Comparison of ENCODE assay signal across 21 cellular contexts in genomic region chr2:186534406-186534805, GRCh38. TPM values are rescaled to one million over a fixed set of nuclear protein-coding genes. Genes with fewer than 3 reads are reported as not detected.
DNase-seq lines count a peak whose midpoint lies in the region; ATAC-seq, FAIRE-seq and TF ChIP-seq lines count a peak whose summit lies in the region.
"Had no signal": no experiment of that assay in that cellular context is flagged by ENCODE, and none has a peak within 500 bp of the region (broad histone marks: within the 10 kb centered on the region; RNA-seq: fewer than 3 reads in every experiment).

No MANE protein-coding gene starts in this region.

- TF ChIP-seq RAD21 in HepG2 (CRISPR knock-in tag; IDR thresholded peaks at IDR 0.05) = no peak

- no peaks in the 10 kb centered on the region for H3K36me3 ChIP-seq in HepG2 (replicated peaks in 1 of 2; ENCODE audit: control insufficient read depth in 1 of 2, insufficient read depth in 2 of 2, low read length in 2 of 2)
- no peaks in the 10 kb centered on the region for H3K36me3 ChIP-seq in right lobe of liver
- H3K36me3 ChIP-seq: BE2C, BLaER1 had no signal

- TF ChIP-seq CTCF in HepG2 (CRISPR knock-in tag; IDR thresholded peaks at IDR 0.05) (no peak), right lobe of liver (IDR thresholded peaks at IDR 0.05) (no peak), neural crest cell (conservative IDR thresholded peaks at IDR 0.05) (no peak), MCF 10A (IDR thresholded peaks at IDR 0.05; ENCODE audit: unreplicated experiment) (no peak)

- intact Hi-C loops in HepG2 (cut with micrococcal nuclease; ENCODE audit: unreplicated experiment) (no loop called here), right lobe of liver (cut with DNase I) (no loop called here), MCF 10A (cut with micrococcal nuclease) (no loop called here)

- TF ChIP-seq POLR2A in HepG2 (IDR thresholded peaks at IDR 0.05; ENCODE audit: insufficient read depth in 1 of 2, low read depth in 2 of 2, low read length in 2 of 2) = no peak
- TF ChIP-seq POLR2A in right lobe of liver (IDR thresholded peaks at IDR 0.05) = no peak

- WGBS in HepG2 (ENCODE audit: low lambda C conversion rate) = 93% methylated on average over 3 of the region's 3 CpGs
- 91% methylated on average over 3 of the region's 3 CpGs for WGBS in right lobe of liver (ENCODE audit: insufficient coverage, low coverage, low lambda C conversion rate, missing lambda C conversion rate)

- peak overlapping the region; percentile 25 for H3K27ac ChIP-seq in HepG2 (ENCODE audit: extremely low read length, insufficient read depth, low read length)
- no peak overlapping the region for H3K27ac ChIP-seq in right lobe of liver
- H3K27ac ChIP-seq: BLaER1 had no signal

- H3K27ac Mint-ChIP-seq in neural crest cell (ENCODE audit: unreplicated experiment) (peak overlapping the region; percentile 68), MCF 10A (ENCODE audit: low read depth, unreplicated experiment) (no peak overlapping the region)
- no peak overlapping the region for H3K27ac Mint-ChIP-seq in activated T-helper 17 cell treated with anti-CD3 and anti-CD28 coated beads, Interleukin-2, amount 50 U/mL, for 72 hours
- H3K27ac Mint-ChIP-seq: CD14-positive monocyte; CD4-positive, alpha-beta T cell; CD8-positive, alpha-beta T cell had no signal

- H3K79me2 ChIP-seq in HepG2 (ENCODE audit: insufficient read depth, low read length) = no peaks in the 10 kb centered on the region

- no peak overlapping the region for H3K4me3 Mint-ChIP-seq in neural crest cell
- no peak overlapping the region for H3K4me3 Mint-ChIP-seq in activated T-helper 17 cell treated with anti-CD3 and anti-CD28 coated beads, Interleukin-2, amount 50 U/mL, for 72 hours
- H3K4me3 Mint-ChIP-seq in MCF 10A (ENCODE audit: unreplicated experiment) = no peak overlapping the region
- H3K4me3 Mint-ChIP-seq: CD14-positive monocyte; CD4-positive, alpha-beta T cell; CD8-positive, alpha-beta T cell had no signal

- H3K36me3 Mint-ChIP-seq in neural crest cell (ENCODE audit: low read depth) (no peaks in the 10 kb centered on the region), MCF 10A (ENCODE audit: insufficient read depth, unreplicated experiment) (no peaks in the 10 kb centered on the region)
- H3K36me3 Mint-ChIP-seq in activated T-helper 17 cell treated with anti-CD3 and anti-CD28 coated beads, Interleukin-2, amount 50 U/mL, for 72 hours (ENCODE audit: low read depth) = no peaks in the 10 kb centered on the region
- H3K36me3 Mint-ChIP-seq: CD14-positive monocyte; CD8-positive, alpha-beta T cell had no signal

- peaks cover 52% of the 10 kb centered on the region for H3K4me1 ChIP-seq in HepG2 (ENCODE audit: insufficient read depth, low read length)
- peaks cover 0 to 6% (median 0%) of the 10 kb centered on the region in 4 donors for H3K4me1 ChIP-seq in right lobe of liver
- H3K4me1 ChIP-seq: BE2C, BLaER1 had no signal

- H3K9me3 Mint-ChIP-seq in neural crest cell (peaks cover 9% of the 10 kb centered on the region), MCF 10A (ENCODE audit: unreplicated experiment) (no peaks in the 10 kb centered on the region)
- H3K9me3 Mint-ChIP-seq in activated T-helper 17 cell treated with anti-CD3 and anti-CD28 coated beads, Interleukin-2, amount 50 U/mL, for 72 hours = no peaks in the 10 kb centered on the region
- H3K9me3 Mint-ChIP-seq: CD4-positive, alpha-beta T cell; CD8-positive, alpha-beta T cell had no signal

- H3K4me1 Mint-ChIP-seq in neural crest cell = peaks cover 34% of the 10 kb centered on the region
- H3K4me1 Mint-ChIP-seq in activated T-helper 17 cell treated with anti-CD3 and anti-CD28 coated beads, Interleukin-2, amount 50 U/mL, for 72 hours = no peaks in the 10 kb centered on the region
- no peaks in the 10 kb centered on the region for H3K4me1 Mint-ChIP-seq in MCF 10A (ENCODE audit: insufficient read depth, unreplicated experiment)
- H3K4me1 Mint-ChIP-seq: CD14-positive monocyte had no signal

- H3K9ac ChIP-seq in HepG2 (ENCODE audit: insufficient read depth, low read depth, low read length) = no peak overlapping the region
- H3K9ac ChIP-seq: BLaER1 had no signal

- H3K27me3 ChIP-seq in HepG2 (ENCODE audit: control insufficient read depth in 1 of 2, insufficient read depth in 2 of 2, low read length in 2 of 2) = no peaks in the 10 kb centered on the region
- H3K27me3 ChIP-seq in right lobe of liver = no peaks in the 10 kb centered on the region
- H3K27me3 ChIP-seq: BE2C, BLaER1 had no signal

- H3K27me3 Mint-ChIP-seq in neural crest cell (ENCODE audit: low read depth) (no peaks in the 10 kb centered on the region), MCF 10A (ENCODE audit: insufficient read depth, unreplicated experiment) (no peaks in the 10 kb centered on the region)
- H3K27me3 Mint-ChIP-seq in activated T-helper 17 cell treated with anti-CD3 and anti-CD28 coated beads, Interleukin-2, amount 50 U/mL, for 72 hours = peaks cover 16% of the 10 kb centered on the region

- BruUV-seq in HepG2 (replicated peaks; lab: Mats Ljungman, UMichigan) (no TSS peak), MCF 10A (replicated peaks; lab: Mats Ljungman, UMichigan) (no TSS peak)

- no peak overlapping the region for H3K4me3 ChIP-seq in HepG2 (replicated peaks in 1 of 3; ENCODE audit: insufficient read depth in 1 of 3, low read depth in 2 of 3, low read length in 3 of 3)
- no peak overlapping the region for H3K4me3 ChIP-seq in right lobe of liver
- H3K4me3 ChIP-seq: BLaER1 had no signal

- H3K4me2 ChIP-seq in HepG2 (ENCODE audit: low read depth, low read length) = peak overlapping the region; percentile 56; the same call in 1 of the 2 replicates
- H3K4me2 ChIP-seq: BLaER1 had no signal

- in situ Hi-C loops in HepG2 (cut with HindIII; ENCODE audit: extremely low pct_ligation_motif_present, low pct_unique_long_range_greater_than_20kb) = no loop called here
- in situ Hi-C loops in SK-MEL-5 (cut with HindIII; ENCODE audit: low pct_unique_long_range_greater_than_20kb, low sequenced_read_pairs) = no loop called here

- FAIRE-seq in HepG2 (lab: Jason Lieb, UNC) = no peak
- FAIRE-seq: D721Med, GM12891, GM19239 had no signal

- H4K20me1 ChIP-seq in HepG2 (ENCODE audit: insufficient read depth, low read length) = no peaks in the 10 kb centered on the region
- H4K20me1 ChIP-seq: BLaER1 had no signal

- CTCF ChIA-PET in HepG2 (lab: Yijun Ruan, JAX; ENCODE audit: low intra/inter-chr PET ratio, low total read pairs) (no interaction called here), MCF 10A (lab: Yijun Ruan, JAX) (interaction anchor here (0.9 kb wide), 1 partner anchor 12 kb away, joined by 3 read pairs; no protein-coding TSS in a partner anchor)

- H3K9me3 ChIP-seq in HepG2 (ENCODE audit: low read length) (no peaks in the 10 kb centered on the region), right lobe of liver (no peaks in the 10 kb centered on the region)
- H3K9me3 ChIP-seq: BE2C, BLaER1, Caco-2 had no signal

- TF ChIP-seq EP300 in HepG2 (IDR thresholded peaks at IDR 0.05; ENCODE audit: low read depth in 2 of 2, low read length in 2 of 2) (no peak), HepG2 (CRISPR knock-in tag; IDR thresholded peaks at IDR 0.05; ENCODE audit: borderline replicate concordance) (no peak)

- no peak for ATAC-seq in HepG2
- ATAC-seq in right lobe of liver = no peak
- ATAC-seq in activated T-helper 17 cell treated with anti-CD3 and anti-CD28 coated beads, Interleukin-2, amount 50 U/mL, for 72 hours (replicated peaks) = no peak
- ATAC-seq: CD8-positive, alpha-beta T cell had no signal

- H2AFZ ChIP-seq in HepG2 (ENCODE audit: low read length) = no peak overlapping the region

- no peak for DNase-seq in HepG2 (ENCODE audit: low spot score)
- no peak for DNase-seq in right lobe of liver
- DNase-seq in SK-MEL-5 (ENCODE audit: low read depth, low spot score) = peak; percentile 57
- peak; percentile 63 for DNase-seq in foreskin melanocyte
- no peak for DNase-seq in neural crest cell (ENCODE audit: low read depth, low spot score)
- DNase-seq in stimulated activated CD8-positive, alpha-beta memory T cell treated with anti-CD3 and anti-CD28 coated beads, Interleukin-4, amount 100 ng/mL, for 48 hours = no peak
- no peak for DNase-seq in MCF 10A (ENCODE audit: unreplicated experiment)
- DNase-seq: ACHN; BE2C; Caco-2; Calu3; CD4-positive, alpha-beta T cell; CD8-positive, alpha-beta T cell; DMS79 treated with DMSO at 0.1 percent for 48 hours; GF-D8 had no signal

- POLR2A ChIA-PET in HepG2 (lab: Yijun Ruan, JAX) (interaction anchor here (1.0 to 1.7 kb wide), 6 partner anchors 9 to 108 kb away, joined by 3 to 25 read pairs (median 5); partner anchors contain the start of genes ITGAV and ZC3H15), MCF 10A (lab: Yijun Ruan, JAX) (no interaction called here)

RNA-seq across cellular contexts. Expression of gene ZC3H15, which starts 48.3 kb away (rescaled TPM):
- total RNA-seq in HepG2 (2016; rRNA removed; fragmentation: Illumina TruSeq; extraction: Trizol) (168 and 286 TPM in 2 replicates), right lobe of liver (10 to 100 TPM; 20.7 to 41.2 (median 30.5) TPM), neural crest cell (73.1 and 76.7 TPM in 2 replicates), MCF 10A (2022) (75.8 and 98.8 TPM in 2 replicates)
- total RNA-seq in HepG2 (2016; cell fraction: cytosol; rRNA removed; fragmentation: Illumina TruSeq; extraction: Trizol; ENCODE audit: low read depth) = 39.3 and 41.4 TPM in 2 replicates
- total RNA-seq in HepG2 (2016; cell fraction: insoluble cytoplasmic fraction; rRNA removed; fragmentation: Illumina TruSeq; extraction: Trizol) = 174 and 286 TPM in 2 replicates
- 84.8 and 91.5 TPM in 2 replicates for total RNA-seq in HepG2 (2016; cell fraction: membrane; rRNA removed; fragmentation: Illumina TruSeq; extraction: Trizol)
- 113 and 129 TPM in 2 replicates for total RNA-seq in HepG2 (2016; cell fraction: nucleus; rRNA removed; fragmentation: Illumina TruSeq; extraction: Trizol)
- 52.4 and 84.6 TPM in 2 replicates for polyA plus RNA-seq in HepG2 (2011; rRNA removed)
- 36.7 and 43.7 TPM in 2 replicates for polyA plus RNA-seq in HepG2 (2011; cell fraction: cytosol; rRNA removed)
- polyA plus RNA-seq in HepG2 (2011; cell fraction: nucleus; rRNA removed) = 37.4 and 45.3 TPM in 2 replicates
- 101 and 115 TPM in 2 replicates for polyA plus RNA-seq in HepG2 (2012)
- 19.6 and 19.9 TPM in 2 replicates for polyA plus RNA-seq in HepG2 (2016; cell fraction: cytosol; fragmentation: Illumina TruSeq; extraction: Trizol; ENCODE audit: low read depth)
- polyA plus RNA-seq in HepG2 (2016; cell fraction: insoluble cytoplasmic fraction; fragmentation: Illumina TruSeq; extraction: Trizol; ENCODE audit: low read depth) = 271 and 305 TPM in 2 replicates
- 50.1 and 56.6 TPM in 2 replicates for polyA plus RNA-seq in HepG2 (2016; cell fraction: membrane; fragmentation: Illumina TruSeq; extraction: Trizol; ENCODE audit: low read depth)
- polyA plus RNA-seq in HepG2 (2016; cell fraction: nucleus; fragmentation: Illumina TruSeq; extraction: Trizol; ENCODE audit: insufficient read depth, low read depth) = 191 and 195 TPM in 2 replicates
- 7.5 and 12.5 TPM in 2 replicates for polyA minus RNA-seq in HepG2 (2011; rRNA and poly(A)+ RNA removed; ENCODE audit: low replicate concordance)
- 40.4 and 47.8 TPM in 2 replicates for polyA minus RNA-seq in HepG2 (2011; cell fraction: cytosol; rRNA and poly(A)+ RNA removed)
- 119 and 132 TPM in 2 replicates for polyA minus RNA-seq in HepG2 (2011; cell fraction: nucleus; rRNA and poly(A)+ RNA removed)
- 78.0 and 82.4 TPM in 2 replicates for total RNA-seq in SK-MEL-5 (2014; rRNA removed; shearing (Covaris generic))
- polyA plus RNA-seq in SK-MEL-5 (2015; cell fraction: cytosol; rRNA removed) = 51.4 and 71.4 TPM in 2 replicates
- polyA plus RNA-seq in SK-MEL-5 (2015; cell fraction: nucleus; rRNA removed) = 107 and 155 TPM in 2 replicates
- 10 to 100 TPM; 54.4 to 82.0 TPM for total RNA-seq in activated T-helper 17 cell treated with anti-CD3 and anti-CD28 coated beads, Interleukin-2, amount 50 U/mL, for 72 hours

RNA-seq across cellular contexts. Expression of gene ITGAV, which starts 55.5 kb away (rescaled TPM):
- total RNA-seq in HepG2 (2016; rRNA removed; fragmentation: Illumina TruSeq; extraction: Trizol) = 35.8 and 60.4 TPM in 2 replicates
- total RNA-seq in HepG2 (2016; cell fraction: cytosol; rRNA removed; fragmentation: Illumina TruSeq; extraction: Trizol; ENCODE audit: low read depth) = 3.7 and 6.3 TPM in 2 replicates
- total RNA-seq in HepG2 (2016; cell fraction: insoluble cytoplasmic fraction; rRNA removed; fragmentation: Illumina TruSeq; extraction: Trizol) = 33.3 and 58.5 TPM in 2 replicates
- total RNA-seq in HepG2 (2016; cell fraction: membrane; rRNA removed; fragmentation: Illumina TruSeq; extraction: Trizol) = 7.7 and 8.2 TPM in 2 replicates
- total RNA-seq in HepG2 (2016; cell fraction: nucleus; rRNA removed; fragmentation: Illumina TruSeq; extraction: Trizol) = 74.9 and 86.9 TPM in 2 replicates
- polyA plus RNA-seq in HepG2 (2011; rRNA removed) = 52.0 and 59.1 TPM in 2 replicates
- polyA plus RNA-seq in HepG2 (2011; cell fraction: cytosol; rRNA removed) = 21.6 and 34.2 TPM in 2 replicates
- 55.2 and 64.5 TPM in 2 replicates for polyA plus RNA-seq in HepG2 (2011; cell fraction: nucleus; rRNA removed)
- 25.9 and 41.2 TPM in 2 replicates for polyA plus RNA-seq in HepG2 (2012)
- polyA plus RNA-seq in HepG2 (2016; cell fraction: cytosol; fragmentation: Illumina TruSeq; extraction: Trizol; ENCODE audit: low read depth) = 0.74 and 0.83 TPM in 2 replicates
- polyA plus RNA-seq in HepG2 (2016; cell fraction: insoluble cytoplasmic fraction; fragmentation: Illumina TruSeq; extraction: Trizol; ENCODE audit: low read depth) = 14.0 and 15.7 TPM in 2 replicates
- 1.8 and 2.3 TPM in 2 replicates for polyA plus RNA-seq in HepG2 (2016; cell fraction: membrane; fragmentation: Illumina TruSeq; extraction: Trizol; ENCODE audit: low read depth)
- 56.7 and 59.3 TPM in 2 replicates for polyA plus RNA-seq in HepG2 (2016; cell fraction: nucleus; fragmentation: Illumina TruSeq; extraction: Trizol; ENCODE audit: insufficient read depth, low read depth)
- polyA minus RNA-seq in HepG2 (2011; rRNA and poly(A)+ RNA removed; ENCODE audit: low replicate concordance) = 22.8 and 55.2 TPM in 2 replicates
- polyA minus RNA-seq in HepG2 (2011; cell fraction: cytosol; rRNA and poly(A)+ RNA removed) = 138 and 152 TPM in 2 replicates
- polyA minus RNA-seq in HepG2 (2011; cell fraction: nucleus; rRNA and poly(A)+ RNA removed) = 135 and 161 TPM in 2 replicates
- total RNA-seq in right lobe of liver = 10 to 100 TPM; 16.3 to 48.4 (median 26.4) TPM
- total RNA-seq in SK-MEL-5 (2014; rRNA removed; shearing (Covaris generic)) = 63.4 and 78.0 TPM in 2 replicates
- 43.8 and 63.9 TPM in 2 replicates for polyA plus RNA-seq in SK-MEL-5 (2015; cell fraction: cytosol; rRNA removed)
- 59.6 and 82.6 TPM in 2 replicates for polyA plus RNA-seq in SK-MEL-5 (2015; cell fraction: nucleus; rRNA removed)
- 46.8 and 50.3 TPM in 2 replicates for total RNA-seq in neural crest cell
- total RNA-seq in activated T-helper 17 cell treated with anti-CD3 and anti-CD28 coated beads, Interleukin-2, amount 50 U/mL, for 72 hours = 10 to 100 TPM; 10.0 to 12.1 TPM
- total RNA-seq in MCF 10A (2022) = 56.1 TPM in 2 replicates

Comparison
In these comparisons a context has a peak if more than half of its experiments do, and no peak if none do; other contexts are left out.
1. DNase-seq: peak in SK-MEL-5 (single experiment) and foreskin melanocyte (single experiment); none in HepG2 (single experiment), right lobe of liver (0 of 3), neural crest cell (single experiment), stimulated activated CD8-positive, alpha-beta memory T cell treated with anti-CD3 and anti-CD28 coated beads, Interleukin-4, amount 100 ng/mL, for 48 hours (single experiment) and MCF 10A (single experiment).